1 cellular context compared by ENCODE assay signal in the genomic region with DNA sequence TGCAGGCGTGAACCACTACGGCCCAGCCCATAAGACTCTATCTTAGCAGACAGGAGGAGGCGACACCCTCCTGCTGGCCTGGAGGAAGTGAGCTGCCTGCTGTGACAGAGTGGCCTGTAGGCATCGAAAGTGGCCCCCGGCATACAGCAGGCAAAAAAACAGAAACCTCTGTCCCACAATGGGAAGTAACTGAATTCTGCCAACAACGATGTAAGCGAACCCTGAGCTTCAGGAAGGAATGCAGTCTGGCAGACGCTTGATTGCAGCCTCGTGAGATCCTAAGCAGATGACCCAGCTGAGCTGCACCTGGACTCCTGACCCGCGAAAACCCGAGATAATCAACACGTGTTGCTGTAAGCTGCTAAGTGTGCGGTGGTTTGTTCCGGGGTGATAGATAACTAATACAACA.
TF ChIP-seq lines count a peak whose summit lies in the region.

No MANE protein-coding gene starts in this region.

TF ChIP-seq in WTC11, 78 proteins besides CTCF, POLR2A, EP300 and RAD21 (continued from another document):
- TF ChIP-seq RORB (CRISPR knock-in tag; IDR thresholded peaks at IDR 0.05), result no peak
